ENCODE assay signal across 20 cellular contexts in the genomic region with DNA sequence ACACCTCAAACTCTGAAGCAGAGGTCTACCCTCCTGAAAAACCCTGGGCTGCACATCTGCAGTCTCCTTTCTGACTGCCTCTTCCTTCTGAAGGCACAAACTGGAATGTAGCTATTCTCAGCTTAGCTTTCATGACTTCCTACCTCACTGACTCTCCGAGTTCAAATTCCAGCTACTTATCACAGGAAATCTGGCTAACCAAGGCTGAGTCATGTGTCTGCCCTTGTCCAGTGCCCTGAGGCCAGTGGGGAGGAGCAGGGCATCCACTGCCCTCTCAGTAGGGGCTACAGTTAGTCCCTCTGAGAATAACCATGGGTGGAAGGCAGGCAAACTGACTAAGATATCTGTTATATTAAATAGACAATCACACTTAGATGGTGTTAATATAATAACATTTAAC. TPM values are rescaled to one million over a fixed set of nuclear protein-coding genes. Genes with fewer than 3 reads are reported as not detected.
DNase-seq lines count a peak whose midpoint lies in the region; ATAC-seq and TF ChIP-seq lines count a peak whose summit lies in the region.
"Had no signal": no experiment of that assay in that cellular context is flagged by ENCODE, and none has a peak within 500 bp of the region (broad histone marks: within the 10 kb centered on the region; RNA-seq: fewer than 3 reads in every experiment).

No MANE protein-coding gene starts in this region.

- no peak overlapping the region for H3K27ac Mint-ChIP-seq in stimulated activated effector memory CD8-positive, alpha-beta T cell treated with anti-CD3 and anti-CD28 coated beads, Interleukin-12 subunit alpha, Interleukin-12 subunit beta, amount 100 ng/mL, for 72 hours

- no peaks in the 10 kb centered on the region for H3K9me3 Mint-ChIP-seq in stimulated activated effector memory CD8-positive, alpha-beta T cell treated with anti-CD3 and anti-CD28 coated beads, Interleukin-12 subunit alpha, Interleukin-12 subunit beta, amount 100 ng/mL, for 72 hours

- no peaks in the 10 kb centered on the region for H3K9me3 ChIP-seq in heart left ventricle
- H3K9me3 ChIP-seq: neutrophil, suprapubic skin had no signal

- ATAC-seq in stimulated activated effector memory CD8-positive, alpha-beta T cell treated with anti-CD3 and anti-CD28 coated beads, Interleukin-12 subunit alpha, Interleukin-12 subunit beta, amount 100 ng/mL, for 72 hours, result peak; percentile 34
- ATAC-seq in heart left ventricle (no peak), HG03565 (IDR thresholded peaks at IDR 0.05; ENCODE audit: unreplicated experiment) (no peak)

- no peaks in the 10 kb centered on the region for H3K4me1 ChIP-seq in heart left ventricle
- H3K4me1 ChIP-seq: suprapubic skin had no signal

- 0 to 23% (median 8%) methylated on average over 1 of the region's 1 CpG for WGBS in heart left ventricle, 4 donors

- in situ Hi-C loops in SK-MEL-5 (cut with HindIII; ENCODE audit: low pct_unique_long_range_greater_than_20kb, low sequenced_read_pairs), result no loop called here

- DNase-seq in DMS53 (lab: John Stamatoyannopoulos, UW) (peak; percentile 15), DMS53 treated with DMSO at 0.1 percent for 48 hours (lab: John Stamatoyannopoulos, UW; ENCODE audit: unreplicated experiment) (no peak), SK-MEL-5 (ENCODE audit: low read depth, low spot score) (peak; percentile 32), fibroblast of peridontal ligament (ENCODE audit: extremely low read depth) (peak; percentile 10), LoVo (ENCODE audit: low spot score) (no peak), heart left ventricle (no peak)
- DNase-seq in stimulated activated effector memory CD8-positive, alpha-beta T cell treated with anti-CD3 and anti-CD28 coated beads, Interleukin-12 subunit alpha, Interleukin-12 subunit beta, amount 100 ng/mL, for 72 hours (ENCODE audit: low spot score in 2 of 2), result no peak
- DNase-seq: activated naive CD4-positive, alpha-beta T cell; cerebellar nuclear complex; COR-L47; NCI-H1694 treated with DMSO at 0.1 percent for 48 hours; NCI-H526 treated with DMSO at 0.1 percent for 48 hours; SHP77; small intestine; WERI-Rb-1 had no signal

- H3K4me1 Mint-ChIP-seq in stimulated activated effector memory CD8-positive, alpha-beta T cell treated with anti-CD3 and anti-CD28 coated beads, Interleukin-12 subunit alpha, Interleukin-12 subunit beta, amount 100 ng/mL, for 72 hours, result no peaks in the 10 kb centered on the region

- no peak overlapping the region for H3K4me3 Mint-ChIP-seq in stimulated activated effector memory CD8-positive, alpha-beta T cell treated with anti-CD3 and anti-CD28 coated beads, Interleukin-12 subunit alpha, Interleukin-12 subunit beta, amount 100 ng/mL, for 72 hours

- no peak for TF ChIP-seq CTCF in heart left ventricle (IDR thresholded peaks at IDR 0.05)

- intact Hi-C loops in heart left ventricle (cut with DNase I), result no loop called here

- no peaks in the 10 kb centered on the region for H3K36me3 Mint-ChIP-seq in stimulated activated effector memory CD8-positive, alpha-beta T cell treated with anti-CD3 and anti-CD28 coated beads, Interleukin-12 subunit alpha, Interleukin-12 subunit beta, amount 100 ng/mL, for 72 hours

- no peaks in the 10 kb centered on the region for H3K36me3 ChIP-seq in heart left ventricle
- H3K36me3 ChIP-seq: neutrophil, suprapubic skin, WERI-Rb-1 had no signal

- no peak for TF ChIP-seq POLR2A in heart left ventricle (IDR thresholded peaks at IDR 0.05)

- H3K4me3 ChIP-seq in heart left ventricle, result no peak overlapping the region
- H3K4me3 ChIP-seq: suprapubic skin had no signal

- no peak overlapping the region for H3K27ac ChIP-seq in heart left ventricle
- H3K27ac ChIP-seq: 22Rv1, epithelial cell of prostate, neutrophil, suprapubic skin, WERI-Rb-1 had no signal

- H3K27me3 ChIP-seq in heart left ventricle, result no peaks in the 10 kb centered on the region
- H3K27me3 ChIP-seq: neutrophil, suprapubic skin had no signal

RNA-seq across cellular contexts. Expression of a gene that starts 29.2 kb away (rescaled TPM):
- 9.9 and 11.9 TPM in 2 replicates for total RNA-seq in SK-MEL-5 (2014; rRNA removed; shearing (Covaris generic))
- 5.7 and 7.6 TPM in 2 replicates for polyA plus RNA-seq in SK-MEL-5 (2015; cell fraction: cytosol; rRNA removed)
- 2.5 and 5.2 TPM in 2 replicates for polyA plus RNA-seq in SK-MEL-5 (2015; cell fraction: nucleus; rRNA removed)
- total RNA-seq in heart left ventricle, result 10 to 100 TPM in 8 of 9 donors, 1 to 10 TPM in 1; 8.0 to 24.6 (median 17.3) TPM
- 1 to 10 TPM; 3.6 to 6.2 TPM for polyA plus RNA-seq in heart left ventricle

Comparison
In these comparisons a context has a peak if more than half of its experiments do, and no peak if none do; other contexts are left out.
1. DNase-seq: peak in DMS53 (single experiment), SK-MEL-5 (single experiment) and fibroblast of peridontal ligament (single experiment); none in DMS53 treated with DMSO at 0.1 percent for 48 hours (single experiment), stimulated activated effector memory CD8-positive, alpha-beta T cell treated with anti-CD3 and anti-CD28 coated beads, Interleukin-12 subunit alpha, Interleukin-12 subunit beta, amount 100 ng/mL, for 72 hours (0 of 2), LoVo (single experiment) and heart left ventricle (0 of 5).